In the genomic region with DNA sequence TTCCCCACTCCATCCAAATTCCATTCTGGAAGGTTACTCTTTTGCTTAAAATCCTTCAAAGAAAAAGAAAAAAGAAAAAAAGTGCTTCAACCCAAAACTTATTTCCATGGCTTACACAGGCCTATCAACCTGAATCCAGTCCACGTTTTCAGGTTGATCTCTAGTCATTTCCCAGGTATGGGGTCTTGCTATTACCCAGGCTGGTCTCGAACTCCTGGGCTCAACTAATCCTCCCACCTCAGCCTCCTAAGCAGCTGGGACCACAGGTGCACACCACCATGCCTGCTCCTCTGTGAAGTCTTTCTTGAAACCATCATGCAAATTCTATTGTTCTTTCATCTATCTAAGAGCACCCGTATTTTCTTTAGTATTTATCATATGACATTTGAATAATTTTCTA, we compare ENCODE assay signal across 30 cellular contexts.
"Had no signal": no experiment of that assay in that cellular context is flagged by ENCODE, and none has a peak within 500 bp of the region (broad histone marks: within the 10 kb centered on the region; RNA-seq: fewer than 3 reads in every experiment).

No MANE protein-coding gene starts in this region.

- H3K9me3 Mint-ChIP-seq: activated B cell treated with CpG ODN at 0.5 μM for 24 hours; activated naive CD8-positive, alpha-beta T cell treated with anti-CD3 and anti-CD28 coated beads, Interleukin-2, amount 50 U/mL, for 24 hours; effector memory CD8-positive, alpha-beta T cell; neural crest cell; T-helper 1 cell treated with Interleukin-12 subunit alpha and Interleukin-12 subunit beta and Interleukin-4 antibody, amounts not matched to agents 30 μg/mL and 1 μg/mL, for 36 hours had no signal

- H3K4me1 ChIP-seq: prostate gland had no signal

- H3K4me2 ChIP-seq: hepatocyte, smooth muscle cell had no signal

- H3K4me3 Mint-ChIP-seq: activated B cell treated with CpG ODN at 0.5 μM for 24 hours; activated naive CD8-positive, alpha-beta T cell treated with anti-CD3 and anti-CD28 coated beads, Interleukin-2, amount 50 U/mL, for 24 hours; neural crest cell had no signal

- H3K4me3 ChIP-seq: gastroesophageal sphincter, hepatocyte, pancreas, prostate gland, smooth muscle cell, tibial nerve had no signal

- ATAC-seq: activated naive CD8-positive, alpha-beta T cell treated with anti-CD3 and anti-CD28 coated beads, Interleukin-2, amount 50 U/mL, for 24 hours; effector memory CD8-positive, alpha-beta T cell; gastroesophageal sphincter; left cardiac atrium; left ventricle myocardium superior; pancreas had no signal

- H3K9me3 ChIP-seq: gastroesophageal sphincter, pancreas, prostate gland, tibial nerve had no signal

- DNase-seq: activated B cell treated with CpG ODN at 0.5 μM for 24 hours; activated CD4-positive, alpha-beta T cell treated with anti-CD3 and anti-CD28 coated beads, Interleukin-2, amount 50 U/mL, for 4 hours; activated CD8-positive, alpha-beta memory T cell treated with anti-CD3 and anti-CD28 coated beads for 24 hours; activated gamma-delta T cell treated with Interleukin-2 at 50 U/mL for 16 hours; activated naive CD4-positive, alpha-beta T cell treated with anti-CD3 and anti-CD28 coated beads, Interleukin-2, amount 50 U/mL, for 16 hours; activated naive CD8-positive, alpha-beta T cell treated with anti-CD3 and anti-CD28 coated beads, Interleukin-2, amount 50 U/mL, for 24 hours; amygdala; caudate nucleus; cortex of kidney; effector memory CD8-positive, alpha-beta T cell; erythroblast; islet precursor cell; left cardiac atrium; left ventricle myocardium superior; nucleus accumbens; pancreas; retina; stimulated activated CD4-positive, alpha-beta T cell treated with anti-CD3 and anti-CD28 coated beads, Interleukin-1b, Interleukin-23, amount 100 ng/mL, for 48 hours; stimulated activated CD4-positive, alpha-beta T cell treated with anti-CD3 and anti-CD28 coated beads, Interleukin-4, amount 100 ng/mL, for 4 hours; stimulated activated CD8-positive, alpha-beta memory T cell treated with anti-CD3 and anti-CD28 coated beads, Interleukin-4, amount 100 ng/mL, for 48 hours; stimulated activated naive CD4-positive, alpha-beta T cell; SW 1271; T1000 had no signal

- H3K36me3 ChIP-seq: gastroesophageal sphincter, pancreas, prostate gland, tibial nerve had no signal

- H3K27ac ChIP-seq: gastroesophageal sphincter, hepatocyte, pancreas, prostate gland, tibial nerve had no signal

- H3K27me3 ChIP-seq: gastroesophageal sphincter, hepatocyte, pancreas, tibial nerve had no signal

- H3K27ac Mint-ChIP-seq: activated naive CD8-positive, alpha-beta T cell treated with anti-CD3 and anti-CD28 coated beads, Interleukin-2, amount 50 U/mL, for 24 hours; effector memory CD8-positive, alpha-beta T cell had no signal

- H3K27me3 Mint-ChIP-seq: activated B cell treated with CpG ODN at 0.5 μM for 24 hours; activated naive CD8-positive, alpha-beta T cell treated with anti-CD3 and anti-CD28 coated beads, Interleukin-2, amount 50 U/mL, for 24 hours; effector memory CD8-positive, alpha-beta T cell had no signal
